9 cellular contexts compared by ENCODE assay signal in the genomic region with DNA sequence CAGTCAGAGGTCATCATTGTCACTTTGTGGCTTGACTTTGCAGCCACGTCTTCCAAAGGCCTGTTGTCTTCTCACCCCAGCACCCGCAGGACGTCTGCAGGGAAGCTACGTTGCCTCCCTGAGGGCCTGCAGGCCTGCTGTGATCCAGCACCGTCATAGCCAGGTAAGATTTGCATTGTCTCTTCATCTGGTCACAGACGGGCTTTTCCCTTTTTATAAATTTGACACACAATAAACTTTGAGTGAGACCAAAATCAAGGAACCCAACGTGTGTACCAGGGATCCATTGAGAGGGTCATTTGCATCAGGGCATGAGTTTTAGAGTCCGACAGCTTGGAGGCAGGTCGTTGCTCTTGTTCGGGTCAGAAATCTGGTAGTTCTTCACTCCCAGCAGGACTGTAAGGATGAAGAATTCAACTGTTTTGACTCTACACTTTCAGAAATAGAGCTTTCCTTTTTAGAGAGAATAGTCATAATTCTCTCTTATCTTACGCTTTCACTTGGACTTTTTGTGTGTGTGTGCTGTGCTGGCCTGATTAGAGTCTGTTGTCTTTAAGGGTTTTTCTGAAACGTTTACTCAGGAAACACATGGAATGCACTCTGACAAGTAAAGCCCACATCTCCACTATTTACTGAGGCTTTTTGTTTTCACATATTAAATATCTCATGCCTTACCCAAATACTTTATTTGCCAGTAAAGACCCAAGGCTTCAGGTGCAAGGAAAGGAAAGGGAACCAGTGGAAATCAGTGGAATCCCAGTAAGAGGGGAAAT.
DNase-seq lines count a peak whose midpoint lies in the region; ATAC-seq, FAIRE-seq and TF ChIP-seq lines count a peak whose summit lies in the region.
"Had no signal": no experiment of that assay in that cellular context is flagged by ENCODE, and none has a peak within 500 bp of the region (broad histone marks: within the 10 kb centered on the region; RNA-seq: fewer than 3 reads in every experiment).

No MANE protein-coding gene starts in this region.

- H3K36me3 ChIP-seq in mesodermal cell (ENCODE audit: control insufficient read depth, insufficient read depth, low read length) (no peaks in the 10 kb centered on the region), body of pancreas (replicated peaks in 1 of 2; ENCODE audit: insufficient read depth in 1 of 2, low read depth in 2 of 2) (no peaks in the 10 kb centered on the region)
- H3K36me3 ChIP-seq: cardiac muscle cell had no signal

- intact Hi-C loops in body of pancreas (cut with DNase I) = no loop called here

- peak; percentile 72 for ATAC-seq in HG02870 (IDR thresholded peaks at IDR 0.05; ENCODE audit: unreplicated experiment)
- ATAC-seq in body of pancreas = no peak

- DNase-seq in GM18507 (ENCODE audit: extremely low spot score, insufficient read length, low read depth) (peak; percentile 23), HuH-7.5 (ENCODE audit: low spot score) (no peak), SIG-M5 (lab: John Stamatoyannopoulos, UW) (no peak), body of pancreas (no peak), NCI-H2081 (lab: John Stamatoyannopoulos, UW) (no peak)
- DNase-seq in activated CD4-positive, alpha-beta T cell treated with anti-CD3 and anti-CD28 coated beads for 4 hours = peak; percentile 29 to 35

- H3K9me3 ChIP-seq in mesodermal cell (ENCODE audit: control insufficient read depth, low read length) (no peaks in the 10 kb centered on the region), body of pancreas (no peaks in the 10 kb centered on the region)

- H3K4me1 ChIP-seq in mesodermal cell (ENCODE audit: control insufficient read depth, insufficient read depth, low read length, poor library complexity, severe bottlenecking) (peaks cover 5% of the 10 kb centered on the region), body of pancreas (peaks cover 19% of the 10 kb centered on the region)

- H3K27ac ChIP-seq in mesodermal cell (ENCODE audit: low read depth, low read length, severe bottlenecking) = peak overlapping the region; percentile 82
- H3K27ac ChIP-seq in body of pancreas = no peak overlapping the region
- H3K27ac ChIP-seq: cardiac muscle cell had no signal

- H3K27me3 ChIP-seq in body of pancreas = no peaks in the 10 kb centered on the region
- H3K27me3 ChIP-seq: cardiac muscle cell had no signal

- H3K4me3 ChIP-seq in mesodermal cell (ENCODE audit: extremely low read depth, insufficient read depth, low read length, poor library complexity, severe bottlenecking) = no peak overlapping the region
- no peak overlapping the region for H3K4me3 ChIP-seq in body of pancreas
- H3K4me3 ChIP-seq: cardiac muscle cell had no signal

- no peak for TF ChIP-seq POLR2A in body of pancreas (IDR thresholded peaks at IDR 0.05)

- TF ChIP-seq CTCF in body of pancreas (IDR thresholded peaks at IDR 0.05) = no peak

- FAIRE-seq in GM18507 (lab: Jason Lieb, UNC) = peak; percentile 88

- 81 to 84% methylated on average over 10 to 11 of the region's 12 CpGs for WGBS in mesodermal cell (ENCODE audit: insufficient coverage in 2 of 2), 2 experiments
- 63 to 65% methylated on average over 12 of the region's 12 CpGs for WGBS in body of pancreas, 2 donors

Comparison
In these comparisons a context has a peak if more than half of its experiments do, and no peak if none do; other contexts are left out.
1. DNase-seq: peak in GM18507 (single experiment) and activated CD4-positive, alpha-beta T cell treated with anti-CD3 and anti-CD28 coated beads for 4 hours (2 of 2); none in HuH-7.5 (single experiment), SIG-M5 (single experiment), body of pancreas (0 of 4) and NCI-H2081 (0 of 2).